8 cellular contexts compared by ENCODE assay signal in the genomic region with DNA sequence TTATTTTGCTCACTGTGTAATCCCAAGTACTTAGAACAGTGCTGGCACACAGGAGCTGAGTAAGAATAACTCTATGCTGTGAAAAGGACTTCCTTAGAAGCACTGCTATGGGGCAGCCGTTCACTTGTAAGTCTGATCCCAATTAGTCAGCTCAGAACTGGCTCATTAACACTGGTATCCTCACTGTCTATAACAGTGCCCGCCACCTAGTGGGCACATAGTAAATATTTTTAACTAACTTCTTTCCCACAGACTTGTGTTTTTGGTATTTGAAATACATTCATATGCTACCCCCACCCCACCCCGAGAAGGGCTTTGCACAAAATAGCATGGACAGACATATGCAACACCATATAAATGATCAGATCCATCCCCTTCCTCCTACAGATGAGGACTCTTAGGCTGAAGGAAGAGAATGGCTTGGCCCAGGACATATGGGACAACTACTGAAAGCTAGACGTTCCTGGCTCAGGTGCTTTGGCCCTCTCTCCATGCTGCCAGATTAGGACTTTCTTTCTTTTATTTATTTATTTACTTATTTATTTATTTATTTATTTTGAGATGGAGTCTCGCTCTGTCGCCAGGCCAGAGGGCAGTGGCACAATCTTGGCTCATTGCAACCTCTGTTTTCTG. TPM values are rescaled to one million over a fixed set of nuclear protein-coding genes. Genes with fewer than 3 reads are reported as not detected.
DNase-seq lines count a peak whose midpoint lies in the region; ATAC-seq and TF ChIP-seq lines count a peak whose summit lies in the region.

No MANE protein-coding gene starts in this region.

- H3K27me3 ChIP-seq in muscle layer of colon (ENCODE audit: control insufficient read depth in 1 of 2, insufficient read depth in 2 of 2, low read length in 2 of 2) (no peaks in the 10 kb centered on the region), tibial artery (no peaks in the 10 kb centered on the region)

- POLR2A ChIA-PET in activated CD4-positive, alpha-beta T cell treated with anti-CD3 and anti-CD28 coated beads for 36 hours (lab: Charles Lee) = no interaction called here

- H3K27me3 Mint-ChIP-seq in activated CD4-positive, alpha-beta T cell treated with anti-CD3 and anti-CD28 coated beads for 36 hours = no peaks in the 10 kb centered on the region
- H3K27me3 Mint-ChIP-seq in endothelial cell (ENCODE audit: unreplicated experiment) = peaks cover 2% of the 10 kb centered on the region

- no peaks in the 10 kb centered on the region for H3K4me1 ChIP-seq in muscle layer of colon (ENCODE audit: insufficient read depth, low read length)
- no peaks in the 10 kb centered on the region for H3K4me1 ChIP-seq in tibial artery

- peak; percentile 81 for TF ChIP-seq CTCF in endothelial cell (IDR thresholded peaks at IDR 0.05; ENCODE audit: unreplicated experiment)
- peak; percentile 47 to 61 for TF ChIP-seq CTCF in tibial artery (IDR thresholded peaks at IDR 0.05)

- no peaks in the 10 kb centered on the region for H3K9me3 Mint-ChIP-seq in activated CD4-positive, alpha-beta T cell treated with anti-CD3 and anti-CD28 coated beads for 36 hours (ENCODE audit: low read depth)
- H3K9me3 Mint-ChIP-seq in endothelial cell (ENCODE audit: unreplicated experiment) = no peaks in the 10 kb centered on the region

- CTCF ChIA-PET in activated CD4-positive, alpha-beta T cell treated with anti-CD3 and anti-CD28 coated beads for 36 hours (lab: Charles Lee) = interaction anchor here (0.8 to 5.1 kb wide), 16 partner anchors 8 to 252 kb away, joined by 3 to 33 read pairs (median 4); no protein-coding TSS in a partner anchor

- in situ Hi-C loops in ACHN (cut with HindIII; ENCODE audit: low pct_ligation_motif_present, low pct_unique_long_range_greater_than_20kb, low sequenced_read_pairs) = no loop called here

- H3K27ac ChIP-seq in muscle layer of colon (ENCODE audit: low read depth, low read length) (peak overlapping the region; percentile 45), tibial artery (peak overlapping the region in 1 of 2 donors; percentile 10)

- intact Hi-C loops in activated CD4-positive, alpha-beta T cell treated with anti-CD3 and anti-CD28 coated beads for 36 hours (cut with DNase I, micrococcal nuclease) = loop anchor here in 1 of 2 experiments (2.0 kb wide), 1 partner anchor 53 kb away; no protein-coding TSS in a partner anchor
- intact Hi-C loops in tibial artery (cut with DNase I; ENCODE audit: low total_unique reads) = loop anchor here (2.0 kb wide), 1 partner anchor 21 kb away; no protein-coding TSS in a partner anchor

- H3K27ac Mint-ChIP-seq in activated CD4-positive, alpha-beta T cell treated with anti-CD3 and anti-CD28 coated beads for 36 hours = no peak overlapping the region
- peak overlapping the region; percentile 11 for H3K27ac Mint-ChIP-seq in endothelial cell (ENCODE audit: unreplicated experiment)

- H3K36me3 Mint-ChIP-seq in activated CD4-positive, alpha-beta T cell treated with anti-CD3 and anti-CD28 coated beads for 36 hours (ENCODE audit: low read depth) = no peaks in the 10 kb centered on the region
- peaks cover 28% of the 10 kb centered on the region for H3K36me3 Mint-ChIP-seq in endothelial cell (ENCODE audit: low read depth, unreplicated experiment)

- peak; percentile 31 for DNase-seq in ACHN
- DNase-seq in NCI-H2171 treated with DMSO at 0.1 percent for 48 hours (lab: John Stamatoyannopoulos, UW) = peak; percentile 36
- DNase-seq in activated CD4-positive, alpha-beta T cell treated with anti-CD3 and anti-CD28 coated beads for 36 hours = peak; percentile 72
- DNase-seq in endothelial cell (ENCODE audit: low spot score) = peak; percentile 26
- no peak for DNase-seq in tibial artery

- no peak overlapping the region for H3K4me3 Mint-ChIP-seq in activated CD4-positive, alpha-beta T cell treated with anti-CD3 and anti-CD28 coated beads for 36 hours
- no peak overlapping the region for H3K4me3 Mint-ChIP-seq in endothelial cell (ENCODE audit: unreplicated experiment)

- H3K4me3 ChIP-seq in muscle layer of colon (ENCODE audit: low read depth in 1 of 2, low read length in 2 of 2) = no peak overlapping the region
- H3K4me3 ChIP-seq in tibial artery = no peak overlapping the region

- H3K36me3 ChIP-seq in muscle layer of colon (ENCODE audit: insufficient read depth, low read length) = peaks cover 42% of the 10 kb centered on the region
- peaks cover 33 to 69% (median 50%) of the 10 kb centered on the region in 3 donors for H3K36me3 ChIP-seq in tibial artery

- peak; percentile 35 for ATAC-seq in GM18502 (IDR thresholded peaks at IDR 0.05; ENCODE audit: poor library complexity, unreplicated experiment)
- peak; percentile 39 for ATAC-seq in HG02970 (IDR thresholded peaks at IDR 0.05; ENCODE audit: low FRiP score, unreplicated experiment)
- peak; percentile 65 for ATAC-seq in activated CD4-positive, alpha-beta T cell treated with anti-CD3 and anti-CD28 coated beads for 36 hours

- peaks cover 34% of the 10 kb centered on the region for H3K4me1 Mint-ChIP-seq in activated CD4-positive, alpha-beta T cell treated with anti-CD3 and anti-CD28 coated beads for 36 hours
- H3K4me1 Mint-ChIP-seq in endothelial cell (ENCODE audit: unreplicated experiment) = no peaks in the 10 kb centered on the region

- no peak overlapping the region for H3K9ac ChIP-seq in muscle layer of colon (ENCODE audit: low read length)

- no peaks in the 10 kb centered on the region for H3K9me3 ChIP-seq in muscle layer of colon (ENCODE audit: low read length)
- H3K9me3 ChIP-seq in tibial artery = no peaks in the 10 kb centered on the region

RNA-seq across cellular contexts. Expression of gene DST, which starts 47.1 kb away (rescaled TPM):
- total RNA-seq in activated CD4-positive, alpha-beta T cell treated with anti-CD3 and anti-CD28 coated beads for 36 hours = 1 to 10 TPM; 6.7 to 6.8 TPM
- total RNA-seq in endothelial cell (ENCODE audit: unreplicated experiment) = 284 TPM

Comparison
In these comparisons a context has a peak if more than half of its experiments do, and no peak if none do; other contexts are left out.
1. DNase-seq: peak in ACHN (single experiment), NCI-H2171 treated with DMSO at 0.1 percent for 48 hours (single experiment), activated CD4-positive, alpha-beta T cell treated with anti-CD3 and anti-CD28 coated beads for 36 hours (single experiment) and endothelial cell (single experiment); none in tibial artery (0 of 2).
2. RNA of gene DST, which starts 47.1 kb away (total RNA-seq): 284 TPM in endothelial cell (single experiment); 6.7 to 6.8 TPM in activated CD4-positive, alpha-beta T cell treated with anti-CD3 and anti-CD28 coated beads for 36 hours; every median in the first group is over 10 times any median in the second.
3. Peak in every context shown above with its lines, with median percentiles within 50 percentile points of each other: ATAC-seq.